Comparison of ENCODE assay signal across 8 cellular contexts in the genomic region with DNA sequence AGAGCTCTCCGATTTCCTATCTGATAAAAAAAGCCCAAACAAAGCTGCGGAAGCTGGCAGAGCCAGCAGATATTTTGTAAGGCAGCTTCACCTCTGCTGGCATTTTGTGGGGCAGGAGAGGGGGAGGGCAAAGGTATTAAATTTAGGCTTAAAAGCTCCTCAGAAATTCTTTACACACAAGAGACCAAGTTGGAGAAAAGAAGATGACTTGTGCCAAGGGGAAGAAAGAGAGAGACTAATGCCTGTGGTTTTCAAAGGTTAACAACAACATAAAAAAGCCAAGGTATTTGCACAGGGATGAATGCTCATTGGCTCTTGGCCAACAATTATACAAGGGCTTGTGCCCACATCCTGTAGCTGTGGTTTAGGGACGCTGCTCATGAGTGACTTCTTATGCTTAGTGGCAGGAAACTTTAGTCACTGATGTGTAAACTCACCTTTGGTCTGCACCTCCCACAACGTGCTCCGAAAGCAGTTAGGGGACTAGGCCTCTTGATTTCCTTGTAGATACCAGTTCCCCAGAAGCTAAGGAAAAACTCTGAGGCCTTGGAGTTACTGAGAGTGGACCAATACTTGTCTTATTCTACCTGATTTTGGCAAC.
A peak's percentile ranks its signal among the peaks of the same experiment; 100 is the strongest.
DNase-seq lines count a peak whose midpoint lies in the region; TF ChIP-seq lines count a peak whose summit lies in the region.

No MANE protein-coding gene starts in this region.

- TF ChIP-seq EP300 in stomach (IDR thresholded peaks at IDR 0.05), result no peak

- DNase-seq in EL (peak; percentile 92), GM23248 (peak; percentile 78), Kasumi-1 (lab: John Stamatoyannopoulos, UW) (peak; percentile 65 to 76), SJCRH30 (peak; percentile 64 to 83), mucosa of gallbladder (ENCODE audit: low spot score) (peak; percentile 92), stomach (peak; percentile 78), left ventricle myocardium inferior (no peak)

- no peak overlapping the region for H3K9ac ChIP-seq in GM23248

- H3K4me2 ChIP-seq in GM23248 (ENCODE audit: unreplicated experiment), result peak overlapping the region; percentile 5

- H3K36me3 Mint-ChIP-seq in activated naive CD4-positive, alpha-beta T cell treated with anti-CD3 and anti-CD28 coated beads, Interleukin-2, amount 50 U/mL, for 24 hours, result peaks cover 3% of the 10 kb centered on the region

- peaks cover 13% of the 10 kb centered on the region for H3K9me3 Mint-ChIP-seq in activated naive CD4-positive, alpha-beta T cell treated with anti-CD3 and anti-CD28 coated beads, Interleukin-2, amount 50 U/mL, for 24 hours

- peak overlapping the region; percentile 99 for H3K27ac Mint-ChIP-seq in activated naive CD4-positive, alpha-beta T cell treated with anti-CD3 and anti-CD28 coated beads, Interleukin-2, amount 50 U/mL, for 24 hours

- H3K4me3 ChIP-seq in GM23248, result no peak overlapping the region
- no peak overlapping the region for H3K4me3 ChIP-seq in SJCRH30
- H3K4me3 ChIP-seq in stomach, result no peak overlapping the region
- H3K4me3 ChIP-seq in left ventricle myocardium inferior, result no peak overlapping the region

- peak overlapping the region; percentile 86 for H3K4me3 Mint-ChIP-seq in activated naive CD4-positive, alpha-beta T cell treated with anti-CD3 and anti-CD28 coated beads, Interleukin-2, amount 50 U/mL, for 24 hours

- H3K27ac ChIP-seq in GM23248 (no peak overlapping the region), SJCRH30 (no peak overlapping the region), stomach (peak overlapping the region; percentile 57 to 77 (median 61)), left ventricle myocardium inferior (replicated peaks) (no peak overlapping the region)

- peaks cover 25% of the 10 kb centered on the region for H3F3A ChIP-seq in GM23248 (ENCODE audit: insufficient read depth)

- peaks cover 79% of the 10 kb centered on the region for H3K4me1 Mint-ChIP-seq in activated naive CD4-positive, alpha-beta T cell treated with anti-CD3 and anti-CD28 coated beads, Interleukin-2, amount 50 U/mL, for 24 hours

- 37 to 38% methylated on average over 5 of the region's 5 CpGs for WGBS in GM23248 (ENCODE audit: low coverage in 1 of 2, low lambda C conversion rate in 2 of 2, missing lambda C conversion rate in 2 of 2), 2 experiments
- WGBS in stomach, 5 donors, result 9 to 25% (median 16%) methylated on average over 5 of the region's 5 CpGs

- H3K4me1 ChIP-seq in GM23248 (ENCODE audit: insufficient read depth) (peaks cover 22% of the 10 kb centered on the region), SJCRH30 (peaks cover 17% of the 10 kb centered on the region), stomach (peaks cover 0 to 19% (median 12%) of the 10 kb centered on the region in 4 donors), left ventricle myocardium inferior (no peaks in the 10 kb centered on the region)

- H3K27me3 ChIP-seq in GM23248 (replicated peaks; ENCODE audit: insufficient read depth) (no peaks in the 10 kb centered on the region; the same call in 1 of the 2 replicates), SJCRH30 (no peaks in the 10 kb centered on the region), stomach (no peaks in the 10 kb centered on the region), left ventricle myocardium inferior (ENCODE audit: low read depth) (no peaks in the 10 kb centered on the region)

- H2AFZ ChIP-seq in GM23248, result no peak overlapping the region

- no peaks in the 10 kb centered on the region for H3K9me3 ChIP-seq in GM23248 (ENCODE audit: low read depth)
- no peaks in the 10 kb centered on the region for H3K9me3 ChIP-seq in SJCRH30 (replicated peaks)
- no peaks in the 10 kb centered on the region for H3K9me3 ChIP-seq in stomach
- no peaks in the 10 kb centered on the region for H3K9me3 ChIP-seq in left ventricle myocardium inferior (replicated peaks)

- no peaks in the 10 kb centered on the region for H4K20me1 ChIP-seq in GM23248 (ENCODE audit: insufficient read depth)

- no peak for TF ChIP-seq POLR2A in stomach (IDR thresholded peaks at IDR 0.05)

- in situ Hi-C loops in GM23248 (cut with MboI), result no loop called here

- no peaks in the 10 kb centered on the region; the same call in none of the 2 replicates for H3K9me2 ChIP-seq in GM23248 (ENCODE audit: insufficient read depth)

- TF ChIP-seq CTCF in stomach (IDR thresholded peaks at IDR 0.05) (no peak), left ventricle myocardium inferior (IDR thresholded peaks at IDR 0.05; ENCODE audit: borderline replicate concordance) (no peak)

- H3K36me3 ChIP-seq in GM23248 (ENCODE audit: low read depth) (no peaks in the 10 kb centered on the region), SJCRH30 (no peaks in the 10 kb centered on the region), stomach (no peaks in the 10 kb centered on the region), left ventricle myocardium inferior (no peaks in the 10 kb centered on the region)

- intact Hi-C loops in stomach (cut with DNase I; ENCODE audit: low total_unique reads), result no loop called here
- intact Hi-C loops in left ventricle myocardium inferior (cut with micrococcal nuclease), result no loop called here

- no peaks in the 10 kb centered on the region for H3K79me2 ChIP-seq in GM23248 (ENCODE audit: insufficient read depth)

- no peaks in the 10 kb centered on the region for H3K27me3 Mint-ChIP-seq in activated naive CD4-positive, alpha-beta T cell treated with anti-CD3 and anti-CD28 coated beads, Interleukin-2, amount 50 U/mL, for 24 hours

Comparison
In these comparisons a context has a peak if more than half of its experiments do, and no peak if none do; other contexts are left out.
1. H3K27ac ChIP-seq: peak in stomach (5 of 5); none in GM23248 (single experiment), SJCRH30 (single experiment) and left ventricle myocardium inferior (single experiment).